ENCODE assay signal across 27 cellular contexts in the genomic region with DNA sequence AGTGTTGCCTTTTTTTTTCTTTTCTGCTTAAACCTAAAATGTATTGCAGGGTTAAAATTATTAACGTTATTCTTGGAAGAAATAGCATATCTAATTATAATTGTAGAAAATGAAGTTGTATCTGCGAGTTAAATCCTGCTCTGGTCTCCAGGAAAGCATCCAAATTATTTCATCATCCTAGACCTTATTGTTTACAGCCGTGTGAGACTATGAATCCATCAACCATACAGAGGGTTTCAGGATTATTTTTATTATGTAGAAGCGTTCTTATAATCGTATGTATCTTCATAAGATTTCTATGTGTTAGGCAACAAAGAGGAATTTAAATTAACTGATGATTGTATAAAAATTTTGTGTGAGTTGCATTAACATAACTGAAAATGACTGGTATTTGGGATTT. TPM values are rescaled to one million over a fixed set of nuclear protein-coding genes. Genes with fewer than 3 reads are reported as not detected.
"Had no signal": no experiment of that assay in that cellular context is flagged by ENCODE, and none has a peak within 500 bp of the region (broad histone marks: within the 10 kb centered on the region; RNA-seq: fewer than 3 reads in every experiment).

No MANE protein-coding gene starts in this region.

- H3K27me3 ChIP-seq: ascending aorta, foreskin keratinocyte, gastrocnemius medialis, hepatocyte had no signal

- H3K4me2 ChIP-seq: hepatocyte had no signal

- H3K9me3 ChIP-seq: ascending aorta, gastrocnemius medialis had no signal

- H2AFZ ChIP-seq: hepatocyte had no signal

- H3K27ac ChIP-seq: ascending aorta, foreskin keratinocyte, gastrocnemius medialis, heart right ventricle, hepatocyte had no signal

- H3K79me2 ChIP-seq: hepatocyte had no signal

- ATAC-seq: activated naive CD4-positive, alpha-beta T cell treated with anti-CD3 and anti-CD28 coated beads, Interleukin-2, amount 50 U/mL, for 72 hours; activated T-cell treated with anti-CD3 and anti-CD28 coated beads, Interleukin-2, amount 50 U/mL, for 72 hours; effector memory CD8-positive, alpha-beta T cell; foreskin keratinocyte; gastrocnemius medialis; heart right ventricle had no signal

- H3K4me1 ChIP-seq: ascending aorta, gastrocnemius medialis, heart right ventricle had no signal

- H3K4me3 ChIP-seq: ascending aorta, gastrocnemius medialis, heart right ventricle, hepatocyte had no signal

- DNase-seq: activated CD4-positive, alpha-beta memory T cell treated with anti-CD3 and anti-CD28 coated beads, Interleukin-2, amount 10 ng/mL, durations not matched to agents 7 days and 5 days; activated CD4-positive, alpha-beta T cell treated with anti-CD3 and anti-CD28 coated beads for 1 hour; activated CD4-positive, alpha-beta T cell treated with anti-CD3 and anti-CD28 coated beads for 4 hours; activated CD4-positive, alpha-beta T cell treated with anti-CD3 and anti-CD28 coated beads, Interleukin-2, amount 10 ng/mL, durations not matched to agents 7 days and 5 days; activated CD4-positive, alpha-beta T cell treated with anti-CD3 and anti-CD28 coated beads, Interleukin-2, amount 50 U/mL, for 4 hours; activated CD8-positive, alpha-beta memory T cell treated with anti-CD3 and anti-CD28 coated beads, Interleukin-2, amount 50 U/mL, for 48 hours; activated gamma-delta T cell; activated naive CD4-positive, alpha-beta T cell; activated naive CD4-positive, alpha-beta T cell treated with anti-CD3 and anti-CD28 coated beads, Interleukin-2, amount 10 ng/mL, durations not matched to agents 7 days and 5 days; activated naive CD8-positive, alpha-beta T cell treated with anti-CD3 and anti-CD28 coated beads, Interleukin-2, amount 10 ng/mL, durations not matched to agents 7 days and 5 days; activated T-cell treated with anti-CD3 and anti-CD28 coated beads for 4 hours; activated T-cell treated with anti-CD3 and anti-CD28 coated beads, Interleukin-2, amount 50 U/mL, for 24 hours; activated T-cell treated with anti-CD3 and anti-CD28 coated beads, Interleukin-2, amount 50 U/mL, for 72 hours; amygdala; caudate nucleus; cortex of kidney; dermis blood vessel endothelial cell; effector CD4-positive, alpha-beta T cell; effector memory CD8-positive, alpha-beta T cell; foreskin keratinocyte; gastrocnemius medialis; heart right ventricle; T-helper 2 cell had no signal

- H3K36me3 ChIP-seq: ascending aorta, gastrocnemius medialis, heart right ventricle had no signal

RNA-seq across cellular contexts. Expression of a gene that starts 14.5 kb away (rescaled TPM):
- total RNA-seq: activated CD4-positive, alpha-beta memory T cell treated with anti-CD3 and anti-CD28 coated beads, Interleukin-2, amount 10 ng/mL, durations not matched to agents 7 days and 5 days; activated CD4-positive, alpha-beta T cell treated with anti-CD3 and anti-CD28 coated beads, Interleukin-2, amount 10 ng/mL, durations not matched to agents 7 days and 5 days; activated naive CD4-positive, alpha-beta T cell treated with anti-CD3 and anti-CD28 coated beads, Interleukin-2, amount 50 U/mL, for 72 hours; activated naive CD8-positive, alpha-beta T cell treated with anti-CD3 and anti-CD28 coated beads, Interleukin-2, amount 10 ng/mL, durations not matched to agents 7 days and 5 days; activated T-cell treated with anti-CD3 and anti-CD28 coated beads, Interleukin-2, amount 50 U/mL, for 72 hours; T-helper 1 cell treated with Interleukin-12 subunit alpha and Interleukin-12 subunit beta and Interleukin-4 antibody, amounts not matched to agents 30 ng/mL and 1 ng/mL, for 36 hours had no signal

RNA-seq across cellular contexts. Expression of a gene that starts 45.2 kb away (rescaled TPM):
- total RNA-seq: activated CD4-positive, alpha-beta memory T cell treated with anti-CD3 and anti-CD28 coated beads, Interleukin-2, amount 10 ng/mL, durations not matched to agents 7 days and 5 days; activated CD4-positive, alpha-beta T cell treated with anti-CD3 and anti-CD28 coated beads, Interleukin-2, amount 10 ng/mL, durations not matched to agents 7 days and 5 days; activated naive CD4-positive, alpha-beta T cell treated with anti-CD3 and anti-CD28 coated beads, Interleukin-2, amount 50 U/mL, for 72 hours; activated naive CD8-positive, alpha-beta T cell treated with anti-CD3 and anti-CD28 coated beads, Interleukin-2, amount 10 ng/mL, durations not matched to agents 7 days and 5 days; activated T-cell treated with anti-CD3 and anti-CD28 coated beads, Interleukin-2, amount 50 U/mL, for 72 hours; T-helper 1 cell treated with Interleukin-12 subunit alpha and Interleukin-12 subunit beta and Interleukin-4 antibody, amounts not matched to agents 30 ng/mL and 1 ng/mL, for 36 hours had no signal
